4 cellular contexts compared by ENCODE assay signal in genomic region chr15:66109826-66110225, GRCh38.
"Had no signal": no experiment of that assay in that cellular context is flagged by ENCODE, and none has a peak within 500 bp of the region (broad histone marks: within the 10 kb centered on the region; RNA-seq: fewer than 3 reads in every experiment).

No MANE protein-coding gene starts in this region.

- ATAC-seq: GM23338 had no signal

- H3K4me3 ChIP-seq: GM23338 had no signal

- DNase-seq: H9, HCEC 1CT, IMR-90 had no signal
